Comparison of ENCODE assay signal across 1 cellular context in genomic region chr1:59409986-59410385, GRCh38.
TF ChIP-seq lines count a peak whose summit lies in the region.

No MANE protein-coding gene starts in this region.

TF ChIP-seq in K562, 482 proteins besides CTCF, POLR2A, EP300 and RAD21 (continued from another document):
- no peak for TF ChIP-seq PCBP1 (IDR thresholded peaks at IDR 0.05; ENCODE audit: low read depth, low read length, poor library complexity, severe bottlenecking)
